In genomic region chr19:44955500-44956439, GRCh38 we compare ENCODE assay signal across 8 cellular contexts.
DNase-seq lines count a peak whose midpoint lies in the region; ATAC-seq and TF ChIP-seq lines count a peak whose summit lies in the region.

No MANE protein-coding gene starts in this region.

- H2AFZ ChIP-seq in parathyroid adenoma = peak overlapping the region; percentile 87

- TF ChIP-seq CTCF in VCaP (conservative IDR thresholded peaks at IDR 0.05) (no peak), fibroblast of pulmonary artery (IDR thresholded peaks at IDR 0.05; ENCODE audit: low read length, missing control alignments) (no peak), parathyroid adenoma (IDR thresholded peaks at IDR 0.05) (no peak)

- no peak for DNase-seq in fibroblast of pulmonary artery (ENCODE audit: low read depth)
- DNase-seq in amniotic stem cell (lab: John Stamatoyannopoulos, UW) = no peak

- H3K4me1 ChIP-seq in ES-I3 (ENCODE audit: insufficient read depth, low read length) (peaks cover 13% of the 10 kb centered on the region; the same call in 1 of the 2 replicates), parathyroid adenoma (peaks cover 8% of the 10 kb centered on the region)

- peaks cover 74% of the 10 kb centered on the region for H3K79me2 ChIP-seq in parathyroid adenoma

- H3K4me3 ChIP-seq in fibroblast of pulmonary artery (replicated peaks; ENCODE audit: low read depth, low read length) (peak overlapping the region; percentile 96), parathyroid adenoma (ENCODE audit: low read depth, low read length) (peak overlapping the region; percentile 90)

- peak overlapping the region; percentile 83 for H3K9ac ChIP-seq in ES-I3 (ENCODE audit: low read depth, low read length)
- H3K9ac ChIP-seq in parathyroid adenoma = peak overlapping the region; percentile 96

- H3K27ac ChIP-seq in VCaP (peak overlapping the region; percentile 98), parathyroid adenoma (peak overlapping the region; percentile 92)

- H3K9me3 ChIP-seq in ES-I3 (ENCODE audit: control insufficient read depth, insufficient read depth, low read length) (no peaks in the 10 kb centered on the region), parathyroid adenoma (ENCODE audit: control insufficient read depth, low read length) (no peaks in the 10 kb centered on the region)

- no peaks in the 10 kb centered on the region for H3K27me3 ChIP-seq in parathyroid adenoma (ENCODE audit: control insufficient read depth, insufficient read depth, low read length)

- peak overlapping the region; percentile 90 for H3K4me2 ChIP-seq in parathyroid adenoma (ENCODE audit: low read length)

- peak; percentile 15 for ATAC-seq in HG02678 (IDR thresholded peaks at IDR 0.05; ENCODE audit: unreplicated experiment)
- no peak for ATAC-seq in GM19035 (IDR thresholded peaks at IDR 0.05; ENCODE audit: unreplicated experiment)
- ATAC-seq in GM18861 (IDR thresholded peaks at IDR 0.05; ENCODE audit: unreplicated experiment) = no peak

- H3K36me3 ChIP-seq in ES-I3 (ENCODE audit: insufficient read depth, low read length) (no peaks in the 10 kb centered on the region), parathyroid adenoma (ENCODE audit: control insufficient read depth, insufficient read depth, low read length) (no peaks in the 10 kb centered on the region)
